Comparison of ENCODE assay signal across 14 cellular contexts in the genomic region with DNA sequence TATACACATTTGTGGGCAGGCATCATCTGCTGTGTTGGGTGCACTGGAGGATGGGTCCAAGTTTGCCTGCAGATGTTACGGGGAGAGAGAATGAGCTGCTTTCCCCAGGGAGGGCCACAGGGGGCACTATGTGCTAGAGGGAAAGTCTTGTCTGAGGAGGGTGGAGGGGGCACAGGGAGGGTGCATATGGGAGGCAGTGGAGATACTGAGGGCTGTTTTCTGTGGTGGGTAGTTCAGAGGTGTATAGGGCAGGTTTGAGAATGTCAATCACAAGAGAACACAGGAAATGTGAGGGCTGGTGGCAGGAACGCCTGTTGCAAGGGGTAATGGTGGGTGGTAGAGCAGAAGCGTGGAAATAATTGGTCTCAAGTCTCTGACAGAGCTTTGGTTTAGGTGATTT. TPM values are rescaled to one million over a fixed set of nuclear protein-coding genes. Genes with fewer than 3 reads are reported as not detected.
A peak's percentile ranks its signal among the peaks of the same experiment; 100 is the strongest.
DNase-seq lines count a peak whose midpoint lies in the region; ATAC-seq and TF ChIP-seq lines count a peak whose summit lies in the region.
"Had no signal": no experiment of that assay in that cellular context is flagged by ENCODE, and none has a peak within 500 bp of the region (broad histone marks: within the 10 kb centered on the region; RNA-seq: fewer than 3 reads in every experiment).

No MANE protein-coding gene starts in this region.

- H3K9me3 ChIP-seq in CD4-positive, alpha-beta T cell (ENCODE audit: control insufficient read depth, low read length) = no peaks in the 10 kb centered on the region
- H3K9me3 ChIP-seq: tibial artery had no signal

- H3K4me3 Mint-ChIP-seq in CD4-positive, alpha-beta T cell = no peak overlapping the region
- peak overlapping the region; percentile 29 to 74 (median 62) for H3K4me3 Mint-ChIP-seq in naive thymus-derived CD8-positive, alpha-beta T cell
- H3K4me3 Mint-ChIP-seq: activated CD4-positive, alpha-beta memory T cell treated with anti-CD3 and anti-CD28 coated beads for 36 hours; dendritic cell treated with granulocyte-macrophage colony-stimulating factor and Interleukin-4, amounts not matched to agents 40 ng/mL and 50 ng/mL, for 4 days had no signal

- CTCF ChIA-PET in CD4-positive, alpha-beta T cell (lab: Charles Lee) = interaction anchor here (0.6 to 0.9 kb wide), 3 partner anchors 10 to 41 kb away, joined by 3 read pairs; no protein-coding TSS in a partner anchor

- intact Hi-C loops in CD4-positive, alpha-beta T cell (cut with DNase I, micrococcal nuclease) = no loop called here

- H3K27me3 ChIP-seq in CD4-positive, alpha-beta T cell (ENCODE audit: control insufficient read depth, insufficient read depth, low read length) = no peaks in the 10 kb centered on the region
- H3K27me3 ChIP-seq: hepatocyte had no signal

- no peaks in the 10 kb centered on the region for H3K27me3 Mint-ChIP-seq in CD4-positive, alpha-beta T cell
- no peaks in the 10 kb centered on the region for H3K27me3 Mint-ChIP-seq in naive thymus-derived CD8-positive, alpha-beta T cell
- H3K27me3 Mint-ChIP-seq: activated CD4-positive, alpha-beta memory T cell treated with anti-CD3 and anti-CD28 coated beads for 36 hours; dendritic cell treated with granulocyte-macrophage colony-stimulating factor and Interleukin-4, amounts not matched to agents 40 ng/mL and 50 ng/mL, for 4 days had no signal

- no peak overlapping the region for H3K4me3 ChIP-seq in NB4 (ENCODE audit: low read depth, low read length)
- H3K4me3 ChIP-seq: hepatocyte, tibial artery had no signal

- DNase-seq in CD4-positive, alpha-beta T cell = peak in 3 of 10 experiments; percentile 6 to 51 (median 42)
- DNase-seq in NB4 (ENCODE audit: low read depth) = peak; percentile 61
- DNase-seq in activated naive CD4-positive, alpha-beta T cell treated with anti-CD3 and anti-CD28 coated beads, Interleukin-2, amount 50 U/mL, for 72 hours (ENCODE audit: low spot score in 2 of 2) = peak in 1 of 2 donors; percentile 26
- DNase-seq in naive thymus-derived CD8-positive, alpha-beta T cell = peak; percentile 22 to 83 (median 54)
- DNase-seq in NOMO-1 treated with DMSO at 0.1 percent for 48 hours (lab: John Stamatoyannopoulos, UW; ENCODE audit: unreplicated experiment) = no peak
- DNase-seq in cerebellum (ENCODE audit: low spot score) = no peak
- DNase-seq: activated CD4-positive, alpha-beta memory T cell treated with anti-CD3 and anti-CD28 coated beads for 36 hours; NCI-H2081 treated with DMSO at 0.1 percent for 48 hours; tibial artery had no signal

- ATAC-seq in CD4-positive, alpha-beta T cell (ENCODE audit: poor library complexity) = peak; percentile 34
- ATAC-seq in activated naive CD4-positive, alpha-beta T cell treated with anti-CD3 and anti-CD28 coated beads, Interleukin-2, amount 50 U/mL, for 72 hours = peak; percentile 46 to 67
- ATAC-seq in naive thymus-derived CD8-positive, alpha-beta T cell = peak; percentile 90 to 96
- no peak for ATAC-seq in HG03095 (IDR thresholded peaks at IDR 0.05; ENCODE audit: unreplicated experiment)
- no peak for ATAC-seq in GM21786 (IDR thresholded peaks at IDR 0.05; ENCODE audit: unreplicated experiment)

- H3K27ac Mint-ChIP-seq in CD4-positive, alpha-beta T cell = peak overlapping the region; percentile 25
- H3K27ac Mint-ChIP-seq in activated naive CD4-positive, alpha-beta T cell treated with anti-CD3 and anti-CD28 coated beads, Interleukin-2, amount 50 U/mL, for 72 hours = peak overlapping the region in 1 of 2 donors; percentile 40
- peak overlapping the region; percentile 71 to 90 (median 84) for H3K27ac Mint-ChIP-seq in naive thymus-derived CD8-positive, alpha-beta T cell
- H3K27ac Mint-ChIP-seq: activated CD4-positive, alpha-beta memory T cell treated with anti-CD3 and anti-CD28 coated beads for 36 hours; dendritic cell treated with granulocyte-macrophage colony-stimulating factor and Interleukin-4, amounts not matched to agents 40 ng/mL and 50 ng/mL, for 4 days had no signal

- H3K4me1 Mint-ChIP-seq in CD4-positive, alpha-beta T cell (ENCODE audit: low read depth) = peaks cover 27% of the 10 kb centered on the region
- H3K4me1 Mint-ChIP-seq in naive thymus-derived CD8-positive, alpha-beta T cell = peaks cover 33 to 50% (median 45%) of the 10 kb centered on the region in 4 donors

- peaks cover 41% of the 10 kb centered on the region for H3K36me3 Mint-ChIP-seq in CD4-positive, alpha-beta T cell (ENCODE audit: low read depth)
- no peaks in the 10 kb centered on the region for H3K36me3 Mint-ChIP-seq in activated naive CD4-positive, alpha-beta T cell treated with anti-CD3 and anti-CD28 coated beads, Interleukin-2, amount 50 U/mL, for 72 hours
- peaks cover 0 to 12% (median 1%) of the 10 kb centered on the region in 3 donors for H3K36me3 Mint-ChIP-seq in naive thymus-derived CD8-positive, alpha-beta T cell

- no peaks in the 10 kb centered on the region for H3K9me3 Mint-ChIP-seq in CD4-positive, alpha-beta T cell
- H3K9me3 Mint-ChIP-seq in activated naive CD4-positive, alpha-beta T cell treated with anti-CD3 and anti-CD28 coated beads, Interleukin-2, amount 50 U/mL, for 72 hours = no peaks in the 10 kb centered on the region
- H3K9me3 Mint-ChIP-seq in naive thymus-derived CD8-positive, alpha-beta T cell = no peaks in the 10 kb centered on the region
- H3K9me3 Mint-ChIP-seq: activated CD4-positive, alpha-beta memory T cell treated with anti-CD3 and anti-CD28 coated beads for 36 hours; dendritic cell treated with granulocyte-macrophage colony-stimulating factor and Interleukin-4, amounts not matched to agents 40 ng/mL and 50 ng/mL, for 4 days had no signal

- no peak for TF ChIP-seq CTCF in CD4-positive, alpha-beta T cell (IDR thresholded peaks at IDR 0.05)
- peak; percentile 43 for TF ChIP-seq CTCF in NB4 (IDR thresholded peaks at IDR 0.05; ENCODE audit: low read depth, low read length)

- no peak for TF ChIP-seq POLR2A in NB4 (IDR thresholded peaks at IDR 0.05; ENCODE audit: extremely low read depth, insufficient read length)

- POLR2A ChIA-PET in CD4-positive, alpha-beta T cell (lab: Charles Lee) = interaction anchor here (2.6 kb wide), 1 partner anchor 25 kb away, joined by 8 read pairs; a partner anchor contains a TSS
- POLR2A ChIA-PET in naive thymus-derived CD8-positive, alpha-beta T cell (lab: Charles Lee) = interaction anchor here (1.1 to 4.9 kb wide), 7 partner anchors 9 to 214 kb away, joined by 3 to 26 read pairs (median 4); a partner anchor contains a TSS

- H3K27ac ChIP-seq in CD4-positive, alpha-beta T cell (ENCODE audit: low read depth, low read length) = peak overlapping the region; percentile 21
- H3K27ac ChIP-seq: hepatocyte, tibial artery had no signal

RNA-seq across cellular contexts. Expression of a gene that starts 7.7 kb away (rescaled TPM):
- total RNA-seq in CD4-positive, alpha-beta T cell = 10 to 100 TPM; 65.4 to 69.5 TPM
- total RNA-seq in activated naive CD4-positive, alpha-beta T cell treated with anti-CD3 and anti-CD28 coated beads, Interleukin-2, amount 50 U/mL, for 72 hours = 10 to 100 TPM; 37.8 to 55.8 TPM
- total RNA-seq in naive thymus-derived CD8-positive, alpha-beta T cell = 100 to 1,000 TPM in 1 of 2 experiments, 10 to 100 TPM in 1; 90.1 to 106 TPM
- 10 to 100 TPM; 24.6 to 51.4 (median 30.8) TPM for polyA plus RNA-seq in naive thymus-derived CD8-positive, alpha-beta T cell
- total RNA-seq in cerebellum = 103 TPM

RNA-seq across cellular contexts. Expression of a gene that starts 25.1 kb away (rescaled TPM):
- total RNA-seq in CD4-positive, alpha-beta T cell = 10 to 100 TPM; 38.2 to 40.6 TPM
- total RNA-seq in activated naive CD4-positive, alpha-beta T cell treated with anti-CD3 and anti-CD28 coated beads, Interleukin-2, amount 50 U/mL, for 72 hours = 10 to 100 TPM; 45.7 to 52.0 TPM
- total RNA-seq in naive thymus-derived CD8-positive, alpha-beta T cell = 10 to 100 TPM; 57.6 to 57.8 TPM
- polyA plus RNA-seq in naive thymus-derived CD8-positive, alpha-beta T cell = 10 to 100 TPM; 34.6 to 40.6 (median 39.3) TPM
- total RNA-seq in cerebellum = 32.6 TPM

RNA-seq across cellular contexts. Expression of a gene that starts 25.2 kb away (rescaled TPM):
- total RNA-seq in CD4-positive, alpha-beta T cell = 10 to 100 TPM; 69.2 to 69.7 TPM
- 10 to 100 TPM; 29.5 to 33.6 TPM for total RNA-seq in activated naive CD4-positive, alpha-beta T cell treated with anti-CD3 and anti-CD28 coated beads, Interleukin-2, amount 50 U/mL, for 72 hours
- total RNA-seq in naive thymus-derived CD8-positive, alpha-beta T cell = 100 to 1,000 TPM in 1 of 2 experiments, 10 to 100 TPM in 1; 89.5 to 101 TPM
- 10 to 100 TPM; 21.9 to 29.6 (median 23.6) TPM for polyA plus RNA-seq in naive thymus-derived CD8-positive, alpha-beta T cell
- total RNA-seq in cerebellum = 20.0 TPM

RNA-seq across cellular contexts. Expression of a gene that starts 49.5 kb away (rescaled TPM):
- not detected for total RNA-seq in CD4-positive, alpha-beta T cell
- not detected for total RNA-seq in activated naive CD4-positive, alpha-beta T cell treated with anti-CD3 and anti-CD28 coated beads, Interleukin-2, amount 50 U/mL, for 72 hours
- not detected for total RNA-seq in naive thymus-derived CD8-positive, alpha-beta T cell
- polyA plus RNA-seq in naive thymus-derived CD8-positive, alpha-beta T cell = not detected
- total RNA-seq in cerebellum = not detected
- total RNA-seq: activated CD4-positive, alpha-beta memory T cell treated with anti-CD3 and anti-CD28 coated beads for 36 hours; hepatocyte; mononuclear cell had no signal
- polyA plus RNA-seq: hepatocyte had no signal

RNA-seq across cellular contexts. Expression of a gene that starts 50.8 kb away (rescaled TPM):
- not detected for total RNA-seq in CD4-positive, alpha-beta T cell
- not detected for total RNA-seq in activated naive CD4-positive, alpha-beta T cell treated with anti-CD3 and anti-CD28 coated beads, Interleukin-2, amount 50 U/mL, for 72 hours
- not detected for total RNA-seq in naive thymus-derived CD8-positive, alpha-beta T cell
- polyA plus RNA-seq in naive thymus-derived CD8-positive, alpha-beta T cell = not detected
- total RNA-seq in cerebellum = not detected
- total RNA-seq: activated CD4-positive, alpha-beta memory T cell treated with anti-CD3 and anti-CD28 coated beads for 36 hours; hepatocyte; mononuclear cell had no signal
- polyA plus RNA-seq: hepatocyte had no signal

Comparison
In these comparisons a context has a peak if more than half of its experiments do, and no peak if none do; other contexts are left out.
1. ATAC-seq: peak in CD4-positive, alpha-beta T cell (single experiment), activated naive CD4-positive, alpha-beta T cell treated with anti-CD3 and anti-CD28 coated beads, Interleukin-2, amount 50 U/mL, for 72 hours (2 of 2) and naive thymus-derived CD8-positive, alpha-beta T cell (2 of 2); none in HG03095 (single experiment) and GM21786 (single experiment).
2. DNase-seq: peak in NB4 (single experiment) and naive thymus-derived CD8-positive, alpha-beta T cell (10 of 10); none in NOMO-1 treated with DMSO at 0.1 percent for 48 hours (single experiment) and cerebellum (single experiment).